ENCODE assay signal across 8 cellular contexts in the genomic region with DNA sequence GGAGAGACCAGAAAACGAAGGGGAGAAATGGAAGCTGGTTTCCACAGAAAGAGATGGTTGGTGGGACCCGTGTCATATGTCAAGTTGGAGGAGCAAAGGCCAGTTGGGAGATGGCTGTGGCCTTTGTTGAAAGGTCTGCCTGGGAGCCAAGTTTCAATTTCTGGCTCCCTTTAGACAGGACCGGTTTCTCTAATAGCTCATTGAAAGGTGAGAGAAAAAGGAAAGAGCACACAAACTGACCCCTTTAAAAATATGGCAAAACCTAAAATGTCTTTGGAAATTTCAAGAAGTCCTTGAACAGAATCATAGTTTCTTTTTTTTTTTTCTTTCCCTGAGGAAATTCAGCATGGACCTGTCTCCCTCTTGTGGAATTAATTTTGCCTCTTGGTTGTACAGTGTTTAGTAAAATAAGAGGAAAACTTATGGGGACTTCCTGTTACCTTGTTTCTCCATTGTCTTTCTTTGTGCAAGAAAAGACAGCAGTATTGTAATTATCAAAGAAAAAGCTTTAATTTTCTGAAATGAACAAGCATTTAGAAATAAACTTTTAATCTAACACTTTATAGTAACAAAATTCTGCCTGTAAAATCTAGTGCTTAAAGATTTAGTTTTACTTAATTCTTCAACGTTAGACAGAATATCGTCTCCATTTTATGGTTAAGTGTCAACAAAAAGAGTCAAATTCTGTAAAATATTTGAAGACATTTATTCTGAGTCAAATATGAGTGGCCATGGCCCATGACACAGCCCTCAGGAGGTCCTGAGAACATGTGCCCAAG.
DNase-seq lines count a peak whose midpoint lies in the region; ATAC-seq, FAIRE-seq and TF ChIP-seq lines count a peak whose summit lies in the region.

No MANE protein-coding gene starts in this region.

- H3K36me3 Mint-ChIP-seq in activated CD4-positive, alpha-beta T cell treated with anti-CD3 and anti-CD28 coated beads, Interleukin-2, amount 10 ng/mL, durations not matched to agents 24 days and 14 days (ENCODE audit: low read depth) = no peaks in the 10 kb centered on the region

- BruUV-seq in Panc1 (replicated peaks; lab: Mats Ljungman, UMichigan) = no TSS peak

- H3K27ac Mint-ChIP-seq in activated CD4-positive, alpha-beta T cell treated with anti-CD3 and anti-CD28 coated beads, Interleukin-2, amount 10 ng/mL, durations not matched to agents 24 days and 14 days = no peak overlapping the region

- H3K27me3 Mint-ChIP-seq in activated CD4-positive, alpha-beta T cell treated with anti-CD3 and anti-CD28 coated beads, Interleukin-2, amount 10 ng/mL, durations not matched to agents 24 days and 14 days = peaks cover 13% of the 10 kb centered on the region

- intact Hi-C loops in Panc1 (cut with micrococcal nuclease; ENCODE audit: unreplicated experiment) (loop anchor here (1.0 to 5.0 kb wide), 2 partner anchors 283 to 334 kb away; no protein-coding TSS in a partner anchor), sciatic nerve (cut with DNase I) (loop anchor here (5.0 kb wide), 1 partner anchor 254 kb away; a partner anchor contains a TSS)
- intact Hi-C loops in activated CD4-positive, alpha-beta T cell treated with anti-CD3 and anti-CD28 coated beads, Interleukin-2, amount 10 ng/mL, durations not matched to agents 24 days and 14 days (cut with micrococcal nuclease) = loop anchor here (1.0 kb wide), 1 partner anchor 336 kb away; no protein-coding TSS in a partner anchor

- POLR2A ChIA-PET in Panc1 (lab: Charles Lee) = interaction anchor here (0.7 kb wide), 1 partner anchor 288 kb away, joined by 4 read pairs; no protein-coding TSS in a partner anchor

- no peaks in the 10 kb centered on the region for H3K4me1 Mint-ChIP-seq in activated CD4-positive, alpha-beta T cell treated with anti-CD3 and anti-CD28 coated beads, Interleukin-2, amount 10 ng/mL, durations not matched to agents 24 days and 14 days

- in situ Hi-C loops in Panc1 (cut with HindIII; ENCODE audit: low pct_unique_long_range_greater_than_20kb, low sequenced_read_pairs) = no loop called here

- no peak for TF ChIP-seq POLR2A in GM18505 (IDR thresholded peaks at IDR 0.05; ENCODE audit: borderline replicate concordance, extremely low read depth, insufficient read depth, insufficient read length)

- no peak overlapping the region for H3K27ac ChIP-seq in Panc1 (ENCODE audit: low read length)

- H3K4me3 Mint-ChIP-seq in activated CD4-positive, alpha-beta T cell treated with anti-CD3 and anti-CD28 coated beads, Interleukin-2, amount 10 ng/mL, durations not matched to agents 24 days and 14 days = no peak overlapping the region

- H3K27me3 ChIP-seq in Panc1 (ENCODE audit: control insufficient read depth, insufficient read depth, low read length) = no peaks in the 10 kb centered on the region

- H3K4me3 ChIP-seq in Panc1 (ENCODE audit: low read depth in 2 of 2, low read length in 2 of 2) (no peak overlapping the region), foreskin fibroblast (ENCODE audit: low read depth in 1 of 2, low read length in 2 of 2) (no peak overlapping the region)

- TF ChIP-seq CTCF in Panc1 (IDR thresholded peaks at IDR 0.05) (peak; percentile 65; the same call in 1 of the 2 replicates), foreskin fibroblast (IDR thresholded peaks at IDR 0.05; ENCODE audit: low read depth, low read length) (peak; percentile 53)

- H3K9me3 ChIP-seq in Panc1 (ENCODE audit: control insufficient read depth, insufficient read depth, low read depth, low read length) = no peaks in the 10 kb centered on the region

- no peaks in the 10 kb centered on the region for H3K36me3 ChIP-seq in Panc1 (ENCODE audit: control insufficient read depth, insufficient read depth, low read length)

- ATAC-seq in Panc1 = peak; percentile 78; the same call in 1 of the 2 replicates
- ATAC-seq in sciatic nerve = peak; percentile 73
- no peak for ATAC-seq in GM18505 (IDR thresholded peaks at IDR 0.05; ENCODE audit: unreplicated experiment)
- no peak for ATAC-seq in GM21390 (IDR thresholded peaks at IDR 0.05; ENCODE audit: unreplicated experiment)

- H3K9me3 Mint-ChIP-seq in activated CD4-positive, alpha-beta T cell treated with anti-CD3 and anti-CD28 coated beads, Interleukin-2, amount 10 ng/mL, durations not matched to agents 24 days and 14 days = no peaks in the 10 kb centered on the region

- H3K4me1 ChIP-seq in Panc1 (ENCODE audit: control insufficient read depth, insufficient read depth, low read length) = no peaks in the 10 kb centered on the region; the same call in 1 of the 2 replicates

- peak; percentile 15 for FAIRE-seq in G401.6 (lab: Jason Lieb, UNC)

- CTCF ChIA-PET in Panc1 (lab: Charles Lee) = interaction anchor here (0.6 to 0.7 kb wide), 6 partner anchors 22 to 390 kb away, joined by 3 to 6 read pairs (median 4); no protein-coding TSS in a partner anchor

- DNase-seq in Panc1 (ENCODE audit: low read depth, low spot score) (no peak), foreskin fibroblast (peak; percentile 20 to 68), sciatic nerve (ENCODE audit: low spot score) (no peak), activated gamma-delta T cell (lab: John Stamatoyannopoulos, UW) (no peak)
- no peak for DNase-seq in activated CD4-positive, alpha-beta T cell treated with anti-CD3 and anti-CD28 coated beads, Interleukin-2, amount 10 ng/mL, durations not matched to agents 24 days and 14 days

Comparison
In these comparisons a context has a peak if more than half of its experiments do, and no peak if none do; other contexts are left out.
1. ATAC-seq: peak in Panc1 (single experiment) and sciatic nerve (single experiment); none in GM18505 (single experiment) and GM21390 (single experiment).
2. DNase-seq: peak in foreskin fibroblast (2 of 2); none in Panc1 (single experiment), sciatic nerve (single experiment), activated CD4-positive, alpha-beta T cell treated with anti-CD3 and anti-CD28 coated beads, Interleukin-2, amount 10 ng/mL, durations not matched to agents 24 days and 14 days (single experiment) and activated gamma-delta T cell (single experiment).